In the genomic region with DNA sequence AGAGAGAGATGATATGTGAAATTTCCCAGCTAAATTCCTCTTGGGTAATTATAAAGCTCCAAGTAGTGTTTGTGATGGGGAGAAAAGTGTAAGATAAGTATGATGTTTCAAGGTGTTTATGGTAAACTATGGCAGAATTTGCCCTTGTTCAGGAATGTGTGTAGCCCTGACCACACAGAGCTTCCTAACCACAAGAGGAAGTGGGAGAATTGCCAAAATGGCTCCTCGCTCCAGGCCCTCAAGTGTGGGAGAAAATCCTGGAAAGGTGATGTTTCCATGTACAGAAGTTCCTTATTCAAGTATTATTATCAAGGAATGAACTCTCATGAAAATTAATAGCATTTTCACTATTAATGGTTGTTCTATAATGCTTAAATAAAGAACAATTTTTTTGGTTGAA, we compare ENCODE assay signal across 27 cellular contexts.
"Had no signal": no experiment of that assay in that cellular context is flagged by ENCODE, and none has a peak within 500 bp of the region (broad histone marks: within the 10 kb centered on the region; RNA-seq: fewer than 3 reads in every experiment).

No MANE protein-coding gene starts in this region.

- H3K27ac ChIP-seq: colonic mucosa had no signal

- H3K36me3 Mint-ChIP-seq: activated CD8-positive, alpha-beta memory T cell treated with anti-CD3 and anti-CD28 coated beads, Interleukin-2, amount 10 ng/mL, durations not matched to agents 7 days and 5 days; T-cell had no signal

- H3K4me3 ChIP-seq: colonic mucosa had no signal

- H3K4me1 ChIP-seq: colonic mucosa had no signal

- H3K27me3 ChIP-seq: colonic mucosa had no signal

- H3K4me3 Mint-ChIP-seq: activated CD8-positive, alpha-beta memory T cell treated with anti-CD3 and anti-CD28 coated beads, Interleukin-2, amount 10 ng/mL, durations not matched to agents 7 days and 5 days; activated naive CD8-positive, alpha-beta T cell treated with anti-CD3 and anti-CD28 coated beads, Interleukin-2, amount 50 U/mL, for 24 hours; activated T-cell treated with anti-CD3 and anti-CD28 coated beads, Interleukin-2, amount 50 U/mL, for 24 hours; activated T-helper 1 cell treated with anti-CD3 and anti-CD28 coated beads, Interleukin-12 subunit alpha, Interleukin-12 subunit beta, Interleukin-2, Interleukin-4 antibody, amounts not matched to agents 30 ng/mL and 10 ng/mL and 1 ng/mL, durations not matched to agents 14 hours and 24 hours and 36 hours; T-cell had no signal

- H3K27ac Mint-ChIP-seq: activated CD8-positive, alpha-beta memory T cell treated with anti-CD3 and anti-CD28 coated beads, Interleukin-2, amount 10 ng/mL, durations not matched to agents 7 days and 5 days; activated naive CD4-positive, alpha-beta T cell treated with anti-CD3 and anti-CD28 coated beads, Interleukin-2, amount 50 U/mL, for 72 hours; activated naive CD8-positive, alpha-beta T cell treated with anti-CD3 and anti-CD28 coated beads, Interleukin-2, amount 50 U/mL, for 24 hours; activated T-cell treated with anti-CD3 and anti-CD28 coated beads, Interleukin-2, amount 50 U/mL, for 24 hours; activated T-helper 1 cell treated with anti-CD3 and anti-CD28 coated beads, Interleukin-12 subunit alpha, Interleukin-12 subunit beta, Interleukin-2, Interleukin-4 antibody, amounts not matched to agents 30 ng/mL and 10 ng/mL and 1 ng/mL, durations not matched to agents 14 hours and 24 hours and 36 hours; T-cell had no signal

- FAIRE-seq: RCC 7860 had no signal

- H3K4me1 Mint-ChIP-seq: activated CD8-positive, alpha-beta memory T cell treated with anti-CD3 and anti-CD28 coated beads, Interleukin-2, amount 10 ng/mL, durations not matched to agents 7 days and 5 days; activated naive CD8-positive, alpha-beta T cell treated with anti-CD3 and anti-CD28 coated beads, Interleukin-2, amount 50 U/mL, for 24 hours; T-cell had no signal

- H3K9me3 ChIP-seq: colonic mucosa had no signal

- H3K36me3 ChIP-seq: colonic mucosa had no signal

- H3K27me3 Mint-ChIP-seq: activated CD8-positive, alpha-beta memory T cell treated with anti-CD3 and anti-CD28 coated beads, Interleukin-2, amount 10 ng/mL, durations not matched to agents 7 days and 5 days; activated naive CD8-positive, alpha-beta T cell treated with anti-CD3 and anti-CD28 coated beads, Interleukin-2, amount 50 U/mL, for 24 hours; activated T-cell treated with anti-CD3 and anti-CD28 coated beads, Interleukin-2, amount 50 U/mL, for 24 hours; T-cell had no signal

- DNase-seq: activated CD4-positive, alpha-beta T cell treated with anti-CD3 and anti-CD28 coated beads for 48 hours; activated CD4-positive, alpha-beta T cell treated with anti-CD3 and anti-CD28 coated beads, Interleukin-2, amount 50 U/mL, for 4 hours; activated CD4-positive, CD25-positive, alpha-beta regulatory T cell treated with anti-CD3 and anti-CD28 coated beads, Interleukin-2, amount 50 U/mL, for 72 hours; activated CD8-positive, alpha-beta memory T cell treated with anti-CD3 and anti-CD28 coated beads, Interleukin-2, amount 10 ng/mL, durations not matched to agents 7 days and 5 days; activated effector memory CD4-positive, alpha-beta T cell treated with Interleukin-2 at 50 U/mL for 16 hours; activated naive CD4-positive, alpha-beta T cell treated with Interleukin-2 at 50 U/mL for 16 hours; activated naive CD8-positive, alpha-beta T cell treated with anti-CD3 and anti-CD28 coated beads, Interleukin-2, amount 50 U/mL, for 24 hours; activated T-cell treated with anti-CD3 and anti-CD28 coated beads, Interleukin-2, amount 50 U/mL, for 24 hours; cerebellar nuclear complex; colonic mucosa; Kasumi-1; MV-4-11; NCI-H1092 treated with DMSO at 0.1 percent for 48 hours; NCI-H1417 treated with DMSO at 0.1 percent for 48 hours; NCI-H1694; NCI-H2029; NCI-H2107; NCI-H2171 treated with DMSO at 0.1 percent for 48 hours; NCI-H345; NCI-H510A; SHP77 treated with DMSO at 0.1 percent for 48 hours; T-cell; T-helper 2 cell; T1000 had no signal
